In genomic region chr5:181190711-181191525, GRCh38 we compare ENCODE assay signal across 8 cellular contexts. TPM values are rescaled to one million over a fixed set of nuclear protein-coding genes. Genes with fewer than 3 reads are reported as not detected.
DNase-seq lines count a peak whose midpoint lies in the region; ATAC-seq, FAIRE-seq and TF ChIP-seq lines count a peak whose summit lies in the region.

No MANE protein-coding gene starts in this region.

- ATAC-seq in left lobe of liver, result peak; percentile 23

- H3K4me3 ChIP-seq in HFF-Myc (replicated peaks; ENCODE audit: low read depth, low read length) (peak overlapping the region; percentile 67), mammary epithelial cell (replicated peaks in 1 of 3; ENCODE audit: insufficient read depth in 1 of 3, low read depth in 2 of 3, low read length in 3 of 3) (peak overlapping the region; percentile 77 to 87 (median 78))

- DNase-seq in D721Med (ENCODE audit: insufficient read length, low spot score) (no peak), HFF-Myc (ENCODE audit: extremely low read depth, low read depth) (no peak), RWPE1 (ENCODE audit: low spot score) (no peak), mammary epithelial cell (peak; percentile 35), left lobe of liver (ENCODE audit: low spot score) (no peak), NCI-H2227 treated with DMSO at 0.1 percent for 48 hours (lab: John Stamatoyannopoulos, UW) (no peak), Kasumi-1 (lab: John Stamatoyannopoulos, UW) (no peak)

- H3K9ac ChIP-seq in mammary epithelial cell (ENCODE audit: insufficient read depth, low read length), result peak overlapping the region; percentile 17

- H3K36me3 ChIP-seq in mammary epithelial cell (ENCODE audit: insufficient read depth, low read length), result no peaks in the 10 kb centered on the region

- H3K27me3 ChIP-seq in mammary epithelial cell (ENCODE audit: insufficient read depth, low read length), result no peaks in the 10 kb centered on the region

- H3K9me3 Mint-ChIP-seq in stimulated activated naive CD8-positive, alpha-beta T cell treated with anti-CD3 and anti-CD28 coated beads, Interleukin-15, Interleukin-2, amounts not matched to agents 100 ng/mL and 50 ng/mL, for 24 hours, result no peaks in the 10 kb centered on the region

- H3K4me3 Mint-ChIP-seq in stimulated activated naive CD8-positive, alpha-beta T cell treated with anti-CD3 and anti-CD28 coated beads, Interleukin-15, Interleukin-2, amounts not matched to agents 100 ng/mL and 50 ng/mL, for 24 hours, result peak overlapping the region; percentile 95

- dilution Hi-C loops in mammary epithelial cell (cut with HindIII; ENCODE audit: low sequenced_read_pairs), result no loop called here

- H3K27ac Mint-ChIP-seq in stimulated activated naive CD8-positive, alpha-beta T cell treated with anti-CD3 and anti-CD28 coated beads, Interleukin-15, Interleukin-2, amounts not matched to agents 100 ng/mL and 50 ng/mL, for 24 hours, result peak overlapping the region; percentile 99

- FAIRE-seq in D721Med (lab: Jason Lieb, UNC), result no peak

- 2% methylated on average over 25 of the region's 66 CpGs for WGBS in mammary epithelial cell (ENCODE audit: low coverage, missing lambda C conversion rate)

- no TSS peak for BruUV-seq in mammary epithelial cell (replicated peaks; lab: Mats Ljungman, UMichigan)

- H3K27ac ChIP-seq in RWPE1 (peak overlapping the region; percentile 93), mammary epithelial cell (ENCODE audit: insufficient read depth, low read depth, low read length) (no peak overlapping the region)

- H3K4me1 Mint-ChIP-seq in stimulated activated naive CD8-positive, alpha-beta T cell treated with anti-CD3 and anti-CD28 coated beads, Interleukin-15, Interleukin-2, amounts not matched to agents 100 ng/mL and 50 ng/mL, for 24 hours (ENCODE audit: low read depth), result peaks cover 65% of the 10 kb centered on the region

- intact Hi-C loops in mammary epithelial cell (cut with micrococcal nuclease), result loop anchor here (1.0 kb wide), 2 partner anchors 16 to 32 kb away; partner anchors contain the start of gene TRIM41

- H3K4me2 ChIP-seq in mammary epithelial cell (ENCODE audit: insufficient read depth, low read depth, low read length), result peak overlapping the region; percentile 99

- CTCF ChIA-PET in RWPE1 (lab: Yijun Ruan, JAX) (interaction anchor here (1.2 to 4.9 kb wide), 2 partner anchors 17 kb away, joined by 3 to 24 read pairs; no protein-coding TSS in a partner anchor), mammary epithelial cell (lab: Charles Lee; ENCODE audit: low non-redundant PET) (no interaction called here)

- POLR2A ChIA-PET in RWPE1 (lab: Yijun Ruan, JAX; ENCODE audit: low non-redundant PET), result interaction anchor here (0.6 to 2.0 kb wide), 6 partner anchors 12 to 91 kb away, joined by 3 to 15 read pairs (median 4); partner anchors contain the start of gene TRIM7

- H3K4me1 ChIP-seq in mammary epithelial cell (ENCODE audit: insufficient read depth, low read length), result peaks cover 22% of the 10 kb centered on the region

- H3K9me3 ChIP-seq in mammary epithelial cell (replicated peaks; ENCODE audit: insufficient read depth, low read length), result no peaks in the 10 kb centered on the region

- peak overlapping the region; percentile 96 for H2AFZ ChIP-seq in mammary epithelial cell (ENCODE audit: low read depth, low read length)

- TF ChIP-seq CTCF in D721Med (IDR thresholded peaks at IDR 0.05; ENCODE audit: insufficient read depth, missing control alignments), result peak; percentile 17
- TF ChIP-seq CTCF in HFF-Myc (IDR thresholded peaks at IDR 0.05; ENCODE audit: low read depth, low read length, missing control alignments), result peak; percentile 21
- peak; percentile 64 for TF ChIP-seq CTCF in RWPE1 (conservative IDR thresholded peaks at IDR 0.05; ENCODE audit: low read depth)
- TF ChIP-seq CTCF in mammary epithelial cell (conservative IDR thresholded peaks at IDR 0.05 in 1 of 2, IDR thresholded peaks at IDR 0.05 in 1 of 2; ENCODE audit: extremely low read depth in 1 of 2, insufficient read depth in 1 of 2, low read depth in 1 of 2, low read length in 2 of 2), result no peak

- peaks cover 12% of the 10 kb centered on the region for H3K27me3 Mint-ChIP-seq in stimulated activated naive CD8-positive, alpha-beta T cell treated with anti-CD3 and anti-CD28 coated beads, Interleukin-15, Interleukin-2, amounts not matched to agents 100 ng/mL and 50 ng/mL, for 24 hours

- peaks cover 5% of the 10 kb centered on the region for H3K79me2 ChIP-seq in mammary epithelial cell (ENCODE audit: insufficient read depth, low read length)

- in situ Hi-C loops in mammary epithelial cell (cut with MboI; ENCODE audit: low sequenced_read_pairs in 2 of 2), result no loop called here

- H3K36me3 Mint-ChIP-seq in stimulated activated naive CD8-positive, alpha-beta T cell treated with anti-CD3 and anti-CD28 coated beads, Interleukin-15, Interleukin-2, amounts not matched to agents 100 ng/mL and 50 ng/mL, for 24 hours (ENCODE audit: low read depth), result peaks cover 15% of the 10 kb centered on the region

- no peaks in the 10 kb centered on the region for H4K20me1 ChIP-seq in mammary epithelial cell (ENCODE audit: insufficient read depth, low read length)

RNA-seq across cellular contexts. Expression of gene TRIM7, which starts 14.1 kb away (rescaled TPM):
- total RNA-seq in mammary epithelial cell (10 to 100 TPM in 1 of 2 donors, 1 to 10 TPM in 1; 6.3 to 31.4 TPM), left lobe of liver (0.23 TPM)
- polyA plus RNA-seq in mammary epithelial cell, result 18.8 TPM
- 6.6 TPM for polyA minus RNA-seq in mammary epithelial cell

RNA-seq across cellular contexts. Expression of gene TRIM41, which starts 32.2 kb away (rescaled TPM):
- 10 to 100 TPM; 10.3 to 30.6 TPM for total RNA-seq in mammary epithelial cell
- polyA plus RNA-seq in mammary epithelial cell, result 10.1 TPM
- polyA minus RNA-seq in mammary epithelial cell, result 10.5 TPM
- 23.0 TPM for total RNA-seq in left lobe of liver

RNA-seq across cellular contexts. Expression of gene OR2V2, which starts 43.5 kb away (rescaled TPM):
- total RNA-seq in mammary epithelial cell (not detected), left lobe of liver (not detected)
- not detected for polyA plus RNA-seq in mammary epithelial cell
- not detected for polyA minus RNA-seq in mammary epithelial cell

RNA-seq across cellular contexts. Expression of gene RACK1, which starts 52.8 kb away (rescaled TPM):
- total RNA-seq in mammary epithelial cell (1,000 to 10,000 TPM; 2,031 to 4,986 TPM), left lobe of liver (510 TPM)
- polyA plus RNA-seq in mammary epithelial cell, result 4,579 TPM
- polyA minus RNA-seq in mammary epithelial cell, result 7,221 TPM

RNA-seq across cellular contexts. Expression of gene OR2V1, which starts 59.9 kb away (rescaled TPM):
- total RNA-seq in mammary epithelial cell (not detected), left lobe of liver (not detected)
- not detected for polyA plus RNA-seq in mammary epithelial cell
- polyA minus RNA-seq in mammary epithelial cell, result not detected

Comparison
In these comparisons a context has a peak if more than half of its experiments do, and no peak if none do; other contexts are left out.
1. CTCF ChIP-seq: peak in D721Med (single experiment), HFF-Myc (single experiment) and RWPE1 (single experiment); none in mammary epithelial cell (0 of 2).